In the genomic region with DNA sequence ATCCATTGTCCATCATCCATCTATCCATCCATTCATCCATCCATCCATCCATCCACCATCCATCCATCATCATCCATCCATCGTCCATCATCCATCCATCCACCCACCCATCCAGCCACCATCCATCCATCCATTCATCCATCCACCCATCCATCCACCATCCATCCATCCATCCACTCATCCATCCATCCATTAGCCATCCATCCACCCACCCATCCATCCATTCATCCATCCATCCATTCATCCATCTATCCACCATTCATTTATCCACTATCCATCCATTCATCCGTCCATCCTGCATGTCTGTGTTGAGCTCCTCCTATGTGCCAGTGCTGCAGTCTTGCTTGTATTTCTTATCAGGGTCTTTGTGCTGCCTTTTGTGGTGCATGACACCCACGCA, we compare ENCODE assay signal across 28 cellular contexts. TPM values are rescaled to one million over a fixed set of nuclear protein-coding genes. Genes with fewer than 3 reads are reported as not detected.
"Had no signal": no experiment of that assay in that cellular context is flagged by ENCODE, and none has a peak within 500 bp of the region (broad histone marks: within the 10 kb centered on the region; RNA-seq: fewer than 3 reads in every experiment).

No MANE protein-coding gene starts in this region.

- H3K4me1 ChIP-seq: neural progenitor cell, parathyroid adenoma, psoas muscle, right lobe of liver, upper lobe of right lung had no signal

- H2AFZ ChIP-seq: neural progenitor cell, parathyroid adenoma had no signal

- H3K9ac ChIP-seq: neural progenitor cell, parathyroid adenoma had no signal

- H3K27me3 ChIP-seq: neural progenitor cell, ovary, right lobe of liver, sigmoid colon, spleen, suprapubic skin, testis, tibial artery, transverse colon, upper lobe of right lung, uterus had no signal

- H3K4me2 ChIP-seq: neural progenitor cell had no signal

- H3K27ac ChIP-seq: neural progenitor cell, ovary, parathyroid adenoma, psoas muscle, right lobe of liver, sigmoid colon, spleen, suprapubic skin, testis, tibial artery, transverse colon, upper lobe of right lung, uterus had no signal

- ATAC-seq: natural killer cell; psoas muscle; right cardiac atrium; right lobe of liver; stimulated activated memory B cell treated with anti-CD40 and anti-IgM and Interleukin-4, amounts not matched to agents 10 μg/mL and 1 μg/mL and 100 μg/mL, for 72 hours; stimulated activated naive CD8-positive, alpha-beta T cell treated with anti-CD3 and anti-CD28 coated beads, Interleukin-15, amount 100 ng/mL, for 72 hours; stimulated activated naive CD8-positive, alpha-beta T cell treated with anti-CD3 and anti-CD28 coated beads, Interleukin-15, Interleukin-2, amounts not matched to agents 100 U/mL and 50 U/mL, for 24 hours; upper lobe of right lung had no signal

- H3K4me3 ChIP-seq: neural progenitor cell, ovary, psoas muscle, right lobe of liver, sigmoid colon, spleen, suprapubic skin, testis, tibial artery, transverse colon, upper lobe of right lung, uterus had no signal

- H3K9me3 ChIP-seq: ovary, psoas muscle, right lobe of liver, sigmoid colon, spleen, suprapubic skin, testis, tibial artery, transverse colon, upper lobe of right lung, uterus had no signal

- FAIRE-seq: small intestine had no signal

- DNase-seq: natural killer cell; occipital lobe; ovary; small intestine; stimulated activated CD4-positive, alpha-beta T cell treated with anti-CD3 and anti-CD28 coated beads, Interleukin-12 subunit alpha, Interleukin-12 subunit beta, amount 100 ng/mL, for 4 hours; stimulated activated CD4-positive, alpha-beta T cell treated with anti-CD3 and anti-CD28 coated beads, Interleukin-1b, Interleukin-23, amount 100 ng/mL, for 48 hours; stimulated activated CD4-positive, alpha-beta T cell treated with anti-CD3 and anti-CD28 coated beads, Interleukin-4, amount 100 ng/mL, for 1 hour; stimulated activated CD4-positive, alpha-beta T cell treated with anti-CD3 and anti-CD28 coated beads, Interleukin-4, amount 100 ng/mL, for 4 hours; stimulated activated CD8-positive, alpha-beta memory T cell treated with anti-CD3 and anti-CD28 coated beads, Interleukin-4, amount 100 ng/mL, for 48 hours; stimulated activated naive CD4-positive, alpha-beta T cell; stimulated activated naive CD8-positive, alpha-beta T cell treated with anti-CD3 and anti-CD28 coated beads, Interleukin-15, amount 100 ng/mL, for 72 hours; stimulated activated naive CD8-positive, alpha-beta T cell treated with anti-CD3 and anti-CD28 coated beads, Interleukin-15, Interleukin-2, amounts not matched to agents 100 U/mL and 50 U/mL, for 24 hours; substantia nigra; testis; tibial artery; transverse colon; upper lobe of right lung; uterus had no signal

- H3K36me3 ChIP-seq: neural progenitor cell, ovary, right lobe of liver, spleen, suprapubic skin, transverse colon, upper lobe of right lung, uterus had no signal

RNA-seq across cellular contexts. Expression of a gene that starts 44.2 kb away (rescaled TPM):
- polyA plus RNA-seq: neural cell had no signal
